In genomic region chr1:211371406-211372105, GRCh38 we compare ENCODE assay signal across 1 cellular context.
TF ChIP-seq lines count a peak whose summit lies in the region.

No MANE protein-coding gene starts in this region.

TF ChIP-seq in K562, 482 proteins besides CTCF, POLR2A, EP300 and RAD21:
- TF ChIP-seq ILF3 (IDR thresholded peaks at IDR 0.05; ENCODE audit: borderline replicate concordance) (0 out of 2 replicates have a peak, but pooled peaks have one; percentile 57), MAFG (tag; conservative IDR thresholded peaks at IDR 0.05) (peak; percentile 48; the same call in 1 of the 2 replicates), MXD1 (CRISPR knock-in tag; IDR thresholded peaks at IDR 0.05; ENCODE audit: borderline replicate concordance, poor library complexity, severe bottlenecking) (no peak), NFIC (IDR thresholded peaks at IDR 0.05) (peak; percentile 65), ZNF316 (IDR thresholded peaks at IDR 0.05) (0 out of 2 replicates have a peak, but pooled peaks have one; percentile 15), TBL1XR1 (IDR thresholded peaks at IDR 0.05; ENCODE audit: low read length in 2 of 2) (no peak), SLC30A9 (CRISPR knock-in tag; IDR thresholded peaks at IDR 0.05) (no peak), SMARCA4 (IDR thresholded peaks at IDR 0.05) (0 out of 2 replicates have a peak, but pooled peaks have one; percentile 11), CREB3 (tag; conservative IDR thresholded peaks at IDR 0.05; ENCODE audit: low read depth) (peak; percentile 69; the same call in 1 of the 2 replicates)
- TF ChIP-seq, protein P1, sequence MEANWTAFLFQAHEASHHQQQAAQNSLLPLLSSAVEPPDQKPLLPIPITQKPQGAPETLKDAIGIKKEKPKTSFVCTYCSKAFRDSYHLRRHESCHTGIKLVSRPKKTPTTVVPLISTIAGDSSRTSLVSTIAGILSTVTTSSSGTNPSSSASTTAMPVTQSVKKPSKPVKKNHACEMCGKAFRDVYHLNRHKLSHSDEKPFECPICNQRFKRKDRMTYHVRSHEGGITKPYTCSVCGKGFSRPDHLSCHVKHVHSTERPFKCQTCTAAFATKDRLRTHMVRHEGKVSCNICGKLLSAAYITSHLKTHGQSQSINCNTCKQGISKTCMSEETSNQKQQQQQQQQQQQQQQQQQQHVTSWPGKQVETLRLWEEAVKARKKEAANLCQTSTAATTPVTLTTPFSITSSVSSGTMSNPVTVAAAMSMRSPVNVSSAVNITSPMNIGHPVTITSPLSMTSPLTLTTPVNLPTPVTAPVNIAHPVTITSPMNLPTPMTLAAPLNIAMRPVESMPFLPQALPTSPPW (CRISPR knock-in tag; IDR thresholded peaks at IDR 0.05): peak; percentile 51
- TF ChIP-seq, protein P2, sequence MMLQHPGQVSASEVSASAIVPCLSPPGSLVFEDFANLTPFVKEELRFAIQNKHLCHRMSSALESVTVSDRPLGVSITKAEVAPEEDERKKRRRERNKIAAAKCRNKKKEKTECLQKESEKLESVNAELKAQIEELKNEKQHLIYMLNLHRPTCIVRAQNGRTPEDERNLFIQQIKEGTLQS (IDR thresholded peaks at IDR 0.05): peak; percentile 28; the same call in 1 of the 2 replicates
- TF ChIP-seq, protein P2 (CRISPR knock-in tag; conservative IDR thresholded peaks at IDR 0.05): no peak
- TF ChIP-seq, protein P3, sequence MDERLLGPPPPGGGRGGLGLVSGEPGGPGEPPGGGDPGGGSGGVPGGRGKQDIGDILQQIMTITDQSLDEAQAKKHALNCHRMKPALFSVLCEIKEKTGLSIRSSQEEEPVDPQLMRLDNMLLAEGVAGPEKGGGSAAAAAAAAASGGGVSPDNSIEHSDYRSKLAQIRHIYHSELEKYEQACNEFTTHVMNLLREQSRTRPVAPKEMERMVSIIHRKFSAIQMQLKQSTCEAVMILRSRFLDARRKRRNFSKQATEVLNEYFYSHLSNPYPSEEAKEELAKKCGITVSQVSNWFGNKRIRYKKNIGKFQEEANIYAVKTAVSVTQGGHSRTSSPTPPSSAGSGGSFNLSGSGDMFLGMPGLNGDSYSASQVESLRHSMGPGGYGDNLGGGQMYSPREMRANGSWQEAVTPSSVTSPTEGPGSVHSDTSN (CRISPR knock-in tag; IDR thresholded peaks at IDR 0.05; ENCODE audit: low read depth): no peak
- TF ChIP-seq, protein P3 (tag; conservative IDR thresholded peaks at IDR 0.05; ENCODE audit: low read depth): 0 out of 2 replicates have a peak, but pooled peaks have one; percentile 8
